ENCODE assay signal across 20 cellular contexts in genomic region chr2:4964579-4964978, GRCh38.
DNase-seq lines count a peak whose midpoint lies in the region; TF ChIP-seq lines count a peak whose summit lies in the region.
"Had no signal": no experiment of that assay in that cellular context is flagged by ENCODE, and none has a peak within 500 bp of the region (broad histone marks: within the 10 kb centered on the region; RNA-seq: fewer than 3 reads in every experiment).

No MANE protein-coding gene starts in this region.

- no peak overlapping the region for H3K4me3 Mint-ChIP-seq in CD8-positive, alpha-beta memory T cell
- H3K4me3 Mint-ChIP-seq: CD8-positive, alpha-beta T cell; T-cell had no signal

- H3K36me3 Mint-ChIP-seq in CD8-positive, alpha-beta memory T cell, result no peaks in the 10 kb centered on the region
- H3K36me3 Mint-ChIP-seq: CD8-positive, alpha-beta T cell; T-cell had no signal

- no peaks in the 10 kb centered on the region for H3K27me3 ChIP-seq in esophagus muscularis mucosa
- peaks cover 0 to 2% (median 0%) of the 10 kb centered on the region in 3 experiments for H3K27me3 ChIP-seq in neuronal stem cell (ENCODE audit: control insufficient read depth in 3 of 3, insufficient read depth in 3 of 3, low read depth in 1 of 3, low read length in 3 of 3)
- H3K27me3 ChIP-seq in CD8-positive, alpha-beta memory T cell (ENCODE audit: insufficient read depth, low read length, poor library complexity, severe bottlenecking), result no peaks in the 10 kb centered on the region
- H3K27me3 ChIP-seq: SJSA1 had no signal

- no peak overlapping the region for H2BK12ac ChIP-seq in neuronal stem cell (ENCODE audit: low read length)

- H3K18ac ChIP-seq in neuronal stem cell (ENCODE audit: low read length), result peak overlapping the region; percentile 44

- H3K9me3 ChIP-seq in esophagus muscularis mucosa (no peaks in the 10 kb centered on the region), neuronal stem cell (replicated peaks in 1 of 2; ENCODE audit: control insufficient read depth in 2 of 2, insufficient read depth in 1 of 2, low read depth in 1 of 2, low read length in 2 of 2) (no peaks in the 10 kb centered on the region)
- no peaks in the 10 kb centered on the region for H3K9me3 ChIP-seq in CD8-positive, alpha-beta memory T cell (ENCODE audit: low read length)

- H3K4me1 Mint-ChIP-seq in CD8-positive, alpha-beta memory T cell, result no peaks in the 10 kb centered on the region
- H3K4me1 Mint-ChIP-seq: T-cell had no signal

- intact Hi-C loops in esophagus muscularis mucosa (cut with DNase I), result no loop called here

- no peak overlapping the region for H3K4me2 ChIP-seq in neuronal stem cell (ENCODE audit: insufficient read depth, low read length, poor library complexity, severe bottlenecking)
- H3K4me2 ChIP-seq: A549, PC-9 had no signal

- H4K8ac ChIP-seq in neuronal stem cell (ENCODE audit: low read depth, low read length), result no peak overlapping the region

- no peak overlapping the region for H2BK120ac ChIP-seq in neuronal stem cell (ENCODE audit: low read depth, low read length)

- H3K9me3 Mint-ChIP-seq in CD8-positive, alpha-beta memory T cell, result peaks cover 2 to 13% (median 2%) of the 10 kb centered on the region in 5 donors

- no peak overlapping the region for H3K4ac ChIP-seq in neuronal stem cell (ENCODE audit: low read length)

- no peak for TF ChIP-seq POLR2A in esophagus muscularis mucosa (IDR thresholded peaks at IDR 0.05; ENCODE audit: low read depth)
- TF ChIP-seq POLR2A in erythroblast (IDR thresholded peaks at IDR 0.05; ENCODE audit: low read length), result no peak

- peak overlapping the region; percentile 17 for H2AFZ ChIP-seq in neuronal stem cell (ENCODE audit: low read length)
- H2AFZ ChIP-seq: PC-9 had no signal

- no peak overlapping the region for H2BK15ac ChIP-seq in neuronal stem cell (ENCODE audit: low read length)

- H3K4me3 ChIP-seq in esophagus muscularis mucosa (no peak overlapping the region), neuronal stem cell (ENCODE audit: low read length in 2 of 2) (no peak overlapping the region)
- no peak overlapping the region for H3K4me3 ChIP-seq in CD8-positive, alpha-beta memory T cell (ENCODE audit: low read length)
- H3K4me3 ChIP-seq: A549, PC-9, SJSA1 had no signal

- no peaks in the 10 kb centered on the region for H3K79me1 ChIP-seq in neuronal stem cell (ENCODE audit: low read depth, low read length)

- no peak overlapping the region for H3K14ac ChIP-seq in neuronal stem cell (ENCODE audit: low read length)

- POLR2A ChIA-PET in CD8-positive, alpha-beta memory T cell (lab: Charles Lee), result no interaction called here

- CTCF ChIA-PET in CD8-positive, alpha-beta memory T cell (lab: Charles Lee), result no interaction called here

- DNase-seq in NCI-H146 treated with DMSO at 0.1 percent for 48 hours (lab: John Stamatoyannopoulos, UW; ENCODE audit: unreplicated experiment), result peak; percentile 15
- peak; percentile 35 for DNase-seq in NCI-H2227 (lab: John Stamatoyannopoulos, UW; ENCODE audit: unreplicated experiment)
- peak; percentile 17 for DNase-seq in esophagus muscularis mucosa (ENCODE audit: extremely low spot score)
- no peak for DNase-seq in neuronal stem cell (ENCODE audit: low spot score)
- DNase-seq in CD8-positive, alpha-beta memory T cell, result no peak
- no peak for DNase-seq in GDM1 (lab: John Stamatoyannopoulos, UW)
- no peak for DNase-seq in erythroblast (lab: John Stamatoyannopoulos, UW)
- DNase-seq: C1 segment of cervical spinal cord; CD8-positive, alpha-beta T cell; DMS 273 treated with DMSO at 0.1 percent for 48 hours; DMS79; EL; NCI-H1048; NCI-H2029; NCI-H345; PC-9; T-cell had no signal

- WGBS in esophagus muscularis mucosa, result 87% methylated on average over 16 of the region's 16 CpGs
- no CpG with 5 or more reads among the region's 16 CpGs for WGBS in neuronal stem cell (ENCODE audit: extremely low coverage in 2 of 2, insufficient read length in 2 of 2, insufficient replicate concordance in 1 of 2), 2 donors

- no peaks in the 10 kb centered on the region for H3K4me1 ChIP-seq in esophagus muscularis mucosa
- peaks cover 0 to 4% of the 10 kb centered on the region in 2 donors for H3K4me1 ChIP-seq in neuronal stem cell (ENCODE audit: control insufficient read depth in 2 of 2, insufficient read depth in 1 of 2, low read depth in 1 of 2, low read length in 2 of 2)
- H3K4me1 ChIP-seq in CD8-positive, alpha-beta memory T cell (ENCODE audit: insufficient read depth, low read length), result no peaks in the 10 kb centered on the region
- H3K4me1 ChIP-seq: A549, SJSA1 had no signal

- no peaks in the 10 kb centered on the region for H3K36me3 ChIP-seq in esophagus muscularis mucosa
- peaks cover 0 to 2% of the 10 kb centered on the region in 2 donors for H3K36me3 ChIP-seq in neuronal stem cell (replicated peaks in 1 of 2; ENCODE audit: control insufficient read depth in 2 of 2, insufficient read depth in 2 of 2, low read length in 2 of 2)
- H3K36me3 ChIP-seq in CD8-positive, alpha-beta memory T cell (ENCODE audit: insufficient read depth, low read length), result no peaks in the 10 kb centered on the region
- H3K36me3 ChIP-seq: SJSA1 had no signal

- H2BK5ac ChIP-seq in neuronal stem cell (ENCODE audit: low read length), result no peak overlapping the region

- no peak overlapping the region for H4K91ac ChIP-seq in neuronal stem cell (ENCODE audit: low read depth, low read length, poor library complexity)

- H2AK5ac ChIP-seq in neuronal stem cell (ENCODE audit: low read depth, low read length), result no peak overlapping the region

- H3K9ac ChIP-seq in neuronal stem cell (ENCODE audit: low read depth, low read length, poor library complexity), result no peak overlapping the region

- TF ChIP-seq CTCF in esophagus muscularis mucosa (IDR thresholded peaks at IDR 0.05), result no peak

- H3K27ac Mint-ChIP-seq in CD8-positive, alpha-beta memory T cell, result no peak overlapping the region
- H3K27ac Mint-ChIP-seq: CD8-positive, alpha-beta T cell; T-cell had no signal

- TF ChIP-seq EP300 in esophagus muscularis mucosa (IDR thresholded peaks at IDR 0.05), result no peak

- no peak overlapping the region for H3K27ac ChIP-seq in esophagus muscularis mucosa (replicated peaks in 1 of 4)
- no peak overlapping the region for H3K27ac ChIP-seq in neuronal stem cell (replicated peaks; ENCODE audit: low read length)
- no peak overlapping the region for H3K27ac ChIP-seq in CD8-positive, alpha-beta memory T cell (ENCODE audit: low read depth, low read length)
- H3K27ac ChIP-seq: A549, HL-60, PC-9, SJSA1 had no signal

- H3K27me3 Mint-ChIP-seq in CD8-positive, alpha-beta memory T cell, result no peaks in the 10 kb centered on the region
- H3K27me3 Mint-ChIP-seq: T-cell had no signal

- H3K23ac ChIP-seq in neuronal stem cell (ENCODE audit: low read depth, low read length, poor library complexity), result no peak overlapping the region

Comparison
In these comparisons a context has a peak if more than half of its experiments do, and no peak if none do; other contexts are left out.
1. DNase-seq: peak in NCI-H146 treated with DMSO at 0.1 percent for 48 hours (single experiment), NCI-H2227 (single experiment) and esophagus muscularis mucosa (single experiment); none in neuronal stem cell (single experiment), CD8-positive, alpha-beta memory T cell (0 of 5), GDM1 (single experiment) and erythroblast (0 of 2).